Comparison of ENCODE assay signal across 10 cellular contexts in the genomic region with DNA sequence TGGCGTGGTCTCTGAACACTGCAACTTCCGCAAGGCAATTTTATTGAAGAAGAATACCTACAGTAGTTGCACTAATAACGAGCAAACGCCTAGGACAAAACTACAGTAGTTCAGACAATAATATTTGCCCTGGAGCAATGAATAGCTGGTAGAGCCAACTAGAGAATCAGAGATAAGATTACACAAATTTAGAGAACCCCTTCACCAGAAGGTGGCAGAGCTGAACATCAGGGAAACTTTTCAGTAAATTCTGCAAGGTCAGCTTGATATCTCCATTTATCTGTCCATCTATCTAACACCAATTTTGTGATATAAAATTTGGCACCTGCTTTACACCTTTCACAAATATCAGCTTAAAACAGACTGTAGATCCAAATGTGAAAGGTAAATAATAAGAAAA. TPM values are rescaled to one million over a fixed set of nuclear protein-coding genes. Genes with fewer than 3 reads are reported as not detected.
DNase-seq lines count a peak whose midpoint lies in the region; ATAC-seq and TF ChIP-seq lines count a peak whose summit lies in the region.
"Had no signal": no experiment of that assay in that cellular context is flagged by ENCODE, and none has a peak within 500 bp of the region (broad histone marks: within the 10 kb centered on the region; RNA-seq: fewer than 3 reads in every experiment).

No MANE protein-coding gene starts in this region.

- H3K4me1 ChIP-seq in breast epithelium: no peaks in the 10 kb centered on the region
- H3K4me1 ChIP-seq in OCI-LY1 (ENCODE audit: insufficient read depth, low read length, severe bottlenecking): no peaks in the 10 kb centered on the region
- H3K4me1 ChIP-seq: BLaER1 treated with 17β-estradiol and CSF1 and Interleukin-3, amounts not matched to agents 10 nM and 100 nM had no signal

- no peak overlapping the region for H2AFZ ChIP-seq in OCI-LY1 (ENCODE audit: low read length)

- no peaks in the 10 kb centered on the region for H4K20me1 ChIP-seq in OCI-LY1 (ENCODE audit: insufficient read depth, low read length)
- H4K20me1 ChIP-seq: BLaER1 treated with 17β-estradiol and CSF1 and Interleukin-3, amounts not matched to agents 10 nM and 100 nM had no signal

- no peaks in the 10 kb centered on the region for H3K9me3 Mint-ChIP-seq in MCF 10A (ENCODE audit: unreplicated experiment)
- no peaks in the 10 kb centered on the region for H3K9me3 Mint-ChIP-seq in type B pancreatic cell
- H3K9me3 Mint-ChIP-seq: dendritic cell treated with granulocyte-macrophage colony-stimulating factor and Interleukin-4, amounts not matched to agents 40 ng/mL and 50 ng/mL, for 4 days had no signal

- H3K79me2 ChIP-seq in OCI-LY1 (ENCODE audit: insufficient read depth, low read length): 0 out of 2 replicates have a peak, but pooled peaks cover 3% of the 10 kb centered on the region

- H3K27me3 Mint-ChIP-seq in MCF 10A (ENCODE audit: insufficient read depth, unreplicated experiment) (peaks cover 40% of the 10 kb centered on the region), type B pancreatic cell (peaks cover 2% of the 10 kb centered on the region)
- H3K27me3 Mint-ChIP-seq: dendritic cell treated with granulocyte-macrophage colony-stimulating factor and Interleukin-4, amounts not matched to agents 40 ng/mL and 50 ng/mL, for 4 days had no signal

- no peaks in the 10 kb centered on the region for H3K27me3 ChIP-seq in breast epithelium
- H3K27me3 ChIP-seq in OCI-LY1 (ENCODE audit: insufficient read depth, low read length): no peaks in the 10 kb centered on the region
- H3K27me3 ChIP-seq: BLaER1 treated with 17β-estradiol and CSF1 and Interleukin-3, amounts not matched to agents 10 nM and 100 nM had no signal

- no peak for ATAC-seq in HG03139 (IDR thresholded peaks at IDR 0.05; ENCODE audit: unreplicated experiment)

- TF ChIP-seq POLR2A in breast epithelium (IDR thresholded peaks at IDR 0.05): no peak

- H3K36me3 Mint-ChIP-seq in MCF 10A (ENCODE audit: insufficient read depth, unreplicated experiment) (no peaks in the 10 kb centered on the region), type B pancreatic cell (no peaks in the 10 kb centered on the region)

- POLR2A ChIA-PET in MCF 10A (lab: Yijun Ruan, JAX): interaction anchor here (0.6 to 1.4 kb wide), 3 partner anchors 49 to 311 kb away, joined by 3 to 5 read pairs (median 5); no protein-coding TSS in a partner anchor

- peak; percentile 54 for TF ChIP-seq CTCF in MCF 10A (IDR thresholded peaks at IDR 0.05; ENCODE audit: unreplicated experiment)
- TF ChIP-seq CTCF in breast epithelium (IDR thresholded peaks at IDR 0.05): peak in 1 of 3 donors; percentile 19
- peak; percentile 34; the same call in 1 of the 2 replicates for TF ChIP-seq CTCF in OCI-LY1 (IDR thresholded peaks at IDR 0.05; ENCODE audit: low read length)
- peak; percentile 69 for TF ChIP-seq CTCF in type B pancreatic cell (conservative IDR thresholded peaks at IDR 0.05)
- TF ChIP-seq CTCF in GM13976 (IDR thresholded peaks at IDR 0.05; ENCODE audit: borderline replicate concordance, control extremely low read depth, extremely low read depth, insufficient read depth, missing control alignments): no peak

- in situ Hi-C loops in GM13976 (cut with MboI; ENCODE audit: low sequenced_read_pairs, unreplicated experiment): no loop called here

- H3K27ac ChIP-seq in breast epithelium: no peak overlapping the region
- H3K27ac ChIP-seq in OCI-LY1 (ENCODE audit: low read depth, low read length, poor library complexity, severe bottlenecking): no peak overlapping the region
- H3K27ac ChIP-seq: BLaER1 treated with 17β-estradiol and CSF1 and Interleukin-3, amounts not matched to agents 10 nM and 100 nM had no signal

- no peak overlapping the region for H3K4me2 ChIP-seq in OCI-LY1 (ENCODE audit: low read length)
- H3K4me2 ChIP-seq: BLaER1 treated with 17β-estradiol and CSF1 and Interleukin-3, amounts not matched to agents 10 nM and 100 nM had no signal

- H3K9me2 ChIP-seq in OCI-LY1 (ENCODE audit: low read depth, low read length): no peaks in the 10 kb centered on the region

- BruUV-seq in MCF 10A (replicated peaks; lab: Mats Ljungman, UMichigan): no TSS peak

- H3K9ac ChIP-seq in OCI-LY1 (ENCODE audit: low read length): no peak overlapping the region
- H3K9ac ChIP-seq: BLaER1 treated with 17β-estradiol and CSF1 and Interleukin-3, amounts not matched to agents 10 nM and 100 nM had no signal

- no peak overlapping the region for H3K4me3 ChIP-seq in breast epithelium
- H3K4me3 ChIP-seq in OCI-LY1 (ENCODE audit: low read depth, low read length, poor library complexity, severe bottlenecking): no peak overlapping the region
- H3K4me3 ChIP-seq: BLaER1 treated with 17β-estradiol and CSF1 and Interleukin-3, amounts not matched to agents 10 nM and 100 nM had no signal

- H3K4me3 Mint-ChIP-seq in MCF 10A (ENCODE audit: unreplicated experiment): no peak overlapping the region
- H3K4me3 Mint-ChIP-seq in type B pancreatic cell: no peak overlapping the region
- H3K4me3 Mint-ChIP-seq: dendritic cell treated with granulocyte-macrophage colony-stimulating factor and Interleukin-4, amounts not matched to agents 40 ng/mL and 50 ng/mL, for 4 days had no signal

- no peak overlapping the region for H3K27ac Mint-ChIP-seq in MCF 10A (ENCODE audit: low read depth, unreplicated experiment)
- no peak overlapping the region for H3K27ac Mint-ChIP-seq in type B pancreatic cell
- H3K27ac Mint-ChIP-seq: dendritic cell treated with granulocyte-macrophage colony-stimulating factor and Interleukin-4, amounts not matched to agents 40 ng/mL and 50 ng/mL, for 4 days had no signal

- H3F3A ChIP-seq in OCI-LY1 (ENCODE audit: insufficient read depth, low read length): no peaks in the 10 kb centered on the region

- H3K36me3 ChIP-seq in breast epithelium: no peaks in the 10 kb centered on the region
- no peaks in the 10 kb centered on the region for H3K36me3 ChIP-seq in OCI-LY1 (ENCODE audit: insufficient read depth, low read length)
- H3K36me3 ChIP-seq: BLaER1 treated with 17β-estradiol and CSF1 and Interleukin-3, amounts not matched to agents 10 nM and 100 nM had no signal

- DNase-seq in MCF 10A (ENCODE audit: unreplicated experiment) (peak; percentile 61), breast epithelium (ENCODE audit: low spot score in 2 of 2) (no peak), fibroblast of the conjunctiva (ENCODE audit: low read depth) (peak; percentile 2), type B pancreatic cell (ENCODE audit: extremely low spot score, unreplicated experiment) (no peak), AG08395 (ENCODE audit: low spot score) (no peak), GM13976 (ENCODE audit: low spot score) (no peak)

- CTCF ChIA-PET in MCF 10A (lab: Yijun Ruan, JAX): interaction anchor here (0.6 to 1.0 kb wide), 5 partner anchors 26 to 428 kb away, joined by 3 to 4 read pairs (median 3); no protein-coding TSS in a partner anchor

- no peaks in the 10 kb centered on the region for H3K4me1 Mint-ChIP-seq in MCF 10A (ENCODE audit: insufficient read depth, unreplicated experiment)
- H3K4me1 Mint-ChIP-seq in type B pancreatic cell (ENCODE audit: unreplicated experiment): no peaks in the 10 kb centered on the region

- H3K9me3 ChIP-seq in breast epithelium: peaks cover 0 to 3% of the 10 kb centered on the region in 2 donors
- H3K9me3 ChIP-seq in OCI-LY1 (ENCODE audit: low read length): no peaks in the 10 kb centered on the region
- H3K9me3 ChIP-seq: BLaER1 treated with 17β-estradiol and CSF1 and Interleukin-3, amounts not matched to agents 10 nM and 100 nM had no signal

- intact Hi-C loops in MCF 10A (cut with micrococcal nuclease) (loop anchor here (1.0 to 5.0 kb wide), 3 partner anchors 187 to 637 kb away; no protein-coding TSS in a partner anchor), breast epithelium (cut with DNase I; ENCODE audit: low total_unique reads) (no loop called here)

RNA-seq across cellular contexts. Expression of a gene that starts 43.8 kb away (rescaled TPM):
- not detected in 2 replicates for total RNA-seq in MCF 10A (2022)
- total RNA-seq in breast epithelium: 10 to 100 TPM in 1 of 3 donors, under 1 TPM in 2; 0.64 to 12.9 (median 0.98) TPM
- 0.05 and 0.36 TPM in 2 replicates for total RNA-seq in type B pancreatic cell (ENCODE audit: low replicate concordance)

Comparison
In these comparisons a context has a peak if more than half of its experiments do, and no peak if none do; other contexts are left out.
1. DNase-seq: peak in MCF 10A (single experiment) and fibroblast of the conjunctiva (single experiment); none in breast epithelium (0 of 2), type B pancreatic cell (single experiment), AG08395 (single experiment) and GM13976 (single experiment).